20 cellular contexts compared by ENCODE assay signal in the genomic region with DNA sequence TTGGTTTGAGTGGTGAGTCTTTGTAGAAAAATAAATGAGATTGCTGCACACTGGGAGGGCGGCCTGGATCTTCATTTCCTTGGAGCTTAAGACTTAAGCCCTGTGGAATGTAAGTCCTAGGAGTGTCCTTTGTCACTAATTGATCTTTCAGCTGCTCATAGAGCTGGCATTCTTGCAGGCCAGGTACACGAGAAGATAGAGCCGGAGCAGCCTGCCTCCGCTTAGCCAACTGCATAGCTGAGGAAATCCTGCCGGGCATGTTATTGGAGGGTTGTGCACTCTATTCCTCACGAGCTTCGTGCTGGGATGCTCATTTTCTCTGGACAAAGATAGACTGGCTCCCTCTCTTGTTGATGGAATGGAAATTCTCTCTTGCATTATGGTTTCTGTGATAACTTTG.
DNase-seq lines count a peak whose midpoint lies in the region; ATAC-seq and TF ChIP-seq lines count a peak whose summit lies in the region.
"Had no signal": no experiment of that assay in that cellular context is flagged by ENCODE, and none has a peak within 500 bp of the region (broad histone marks: within the 10 kb centered on the region; RNA-seq: fewer than 3 reads in every experiment).

No MANE protein-coding gene starts in this region.

- ATAC-seq in heart left ventricle (no peak), HG02973 (IDR thresholded peaks at IDR 0.05; ENCODE audit: unreplicated experiment) (no peak), GM19324 (IDR thresholded peaks at IDR 0.05; ENCODE audit: low FRiP score, unreplicated experiment) (no peak)
- ATAC-seq: activated T-helper 17 cell treated with anti-CD3 and anti-CD28 coated beads, Interleukin-2, amount 50 U/mL, for 72 hours; stimulated activated memory B cell treated with anti-CD40 and anti-IgM and Interleukin-4, amounts not matched to agents 10 μg/mL and 1 μg/mL and 100 μg/mL, for 72 hours had no signal

- peaks cover 11% of the 10 kb centered on the region for H3K27me3 ChIP-seq in cardiac muscle cell
- peaks cover 0 to 44% (median 9%) of the 10 kb centered on the region in 9 donors for H3K27me3 ChIP-seq in heart left ventricle
- peaks cover 0 to 44% (median 2%) of the 10 kb centered on the region in 45 donors for H3K27me3 ChIP-seq in dorsolateral prefrontal cortex
- H3K27me3 ChIP-seq: right atrium auricular region had no signal

- H3K27me3 Mint-ChIP-seq in nephron (ENCODE audit: low read depth) (peaks cover 65% of the 10 kb centered on the region), glutamatergic neuron (ENCODE audit: unreplicated experiment) (peaks cover 12% of the 10 kb centered on the region)

- H3K27ac ChIP-seq in cardiac muscle cell (no peak overlapping the region), heart left ventricle (no peak overlapping the region), dorsolateral prefrontal cortex (peak overlapping the region in 43 of 59 donors; percentile 5 to 93 (median 78))
- H3K27ac ChIP-seq: C4-2B, SK-N-MC, tibial artery had no signal

- no peaks in the 10 kb centered on the region for H3K36me3 ChIP-seq in cardiac muscle cell
- H3K36me3 ChIP-seq in heart left ventricle: no peaks in the 10 kb centered on the region
- H3K36me3 ChIP-seq: right atrium auricular region, tibial artery had no signal

- H3K9me3 ChIP-seq in cardiac muscle cell (ENCODE audit: low read depth) (no peaks in the 10 kb centered on the region), heart left ventricle (no peaks in the 10 kb centered on the region)
- H3K9me3 ChIP-seq: right atrium auricular region, tibial artery had no signal

- peaks cover 42% of the 10 kb centered on the region for H3K4me1 Mint-ChIP-seq in nephron
- peaks cover 32% of the 10 kb centered on the region for H3K4me1 Mint-ChIP-seq in glutamatergic neuron (ENCODE audit: low read depth, unreplicated experiment)
- H3K4me1 Mint-ChIP-seq: activated T-helper 17 cell treated with anti-CD3 and anti-CD28 coated beads, Interleukin-2, amount 50 U/mL, for 72 hours had no signal

- H3K4me1 ChIP-seq in cardiac muscle cell (ENCODE audit: low read depth) (peaks cover 48% of the 10 kb centered on the region), heart left ventricle (peaks cover 0 to 28% (median 10%) of the 10 kb centered on the region in 12 donors)

- 33 to 48% (median 41%) methylated on average over 7 of the region's 7 CpGs for WGBS in heart left ventricle, 4 donors

- intact Hi-C loops in heart left ventricle (cut with DNase I) (loop anchor here in 9 of 10 donors (1.0 to 10.0 kb wide), 8 partner anchors 119 to 378 kb away; partner anchors contain the start of genes OVCA2 (in 3 of the 9), RTN4RL1 (in 2 of the 9) and WDR81 (in 1 of the 9)), dorsolateral prefrontal cortex (cut with DNase I) (loop anchor here in 1 of 2 donors (5.0 to 10.0 kb wide), 3 partner anchors 136 to 378 kb away; partner anchors contain the start of gene OVCA2)

- DNase-seq in cardiac muscle cell (ENCODE audit: low read depth in 1 of 2, low spot score in 1 of 2): peak; percentile 21 to 23
- DNase-seq in heart left ventricle: no peak
- DNase-seq in dorsolateral prefrontal cortex: no peak
- no peak for DNase-seq in GM10266 (ENCODE audit: extremely low spot score)
- no peak for DNase-seq in glutamatergic neuron
- DNase-seq: effector CD4-positive, alpha-beta T cell; left cardiac atrium; NCI-H2107; NCI-H774; stimulated activated CD4-positive, alpha-beta T cell treated with anti-CD3 and anti-CD28 coated beads, Interleukin-15, amount 100 ng/mL, for 24 hours; tibial artery had no signal

- no peak overlapping the region for H3K4me3 ChIP-seq in cardiac muscle cell
- H3K4me3 ChIP-seq in heart left ventricle: no peak overlapping the region
- H3K4me3 ChIP-seq in dorsolateral prefrontal cortex: no peak overlapping the region
- H3K4me3 ChIP-seq: right atrium auricular region, SK-N-MC, tibial artery had no signal

- no peak for TF ChIP-seq POLR2A in heart left ventricle (IDR thresholded peaks at IDR 0.05)

- H3K36me3 Mint-ChIP-seq in nephron (ENCODE audit: low read depth) (no peaks in the 10 kb centered on the region), glutamatergic neuron (ENCODE audit: unreplicated experiment) (no peaks in the 10 kb centered on the region)
- H3K36me3 Mint-ChIP-seq: mesothelial cell of epicardium; stimulated activated memory B cell treated with anti-CD40 and anti-IgM and Interleukin-4, amounts not matched to agents 10 μg/mL and 1 μg/mL and 100 μg/mL, for 72 hours had no signal

- H3K9me3 Mint-ChIP-seq in nephron (no peaks in the 10 kb centered on the region), glutamatergic neuron (ENCODE audit: unreplicated experiment) (peaks cover 6% of the 10 kb centered on the region)
- H3K9me3 Mint-ChIP-seq: activated T-helper 17 cell treated with anti-CD3 and anti-CD28 coated beads, Interleukin-2, amount 50 U/mL, for 72 hours; mesothelial cell of epicardium; stimulated activated memory B cell treated with anti-CD40 and anti-IgM and Interleukin-4, amounts not matched to agents 10 μg/mL and 1 μg/mL and 100 μg/mL, for 72 hours had no signal

- peak overlapping the region in 2 of 3 experiments; percentile 40 to 67 for H3K4me3 Mint-ChIP-seq in nephron
- no peak overlapping the region for H3K4me3 Mint-ChIP-seq in glutamatergic neuron (ENCODE audit: unreplicated experiment)
- H3K4me3 Mint-ChIP-seq: activated T-helper 17 cell treated with anti-CD3 and anti-CD28 coated beads, Interleukin-2, amount 50 U/mL, for 72 hours; mesothelial cell of epicardium; stimulated activated memory B cell treated with anti-CD40 and anti-IgM and Interleukin-4, amounts not matched to agents 10 μg/mL and 1 μg/mL and 100 μg/mL, for 72 hours had no signal

- H3K27ac Mint-ChIP-seq in nephron (peak overlapping the region in 2 of 3 experiments; percentile 11), glutamatergic neuron (ENCODE audit: unreplicated experiment) (no peak overlapping the region)
- H3K27ac Mint-ChIP-seq: activated T-helper 17 cell treated with anti-CD3 and anti-CD28 coated beads, Interleukin-2, amount 50 U/mL, for 72 hours; mesothelial cell of epicardium; stimulated activated memory B cell treated with anti-CD40 and anti-IgM and Interleukin-4, amounts not matched to agents 10 μg/mL and 1 μg/mL and 100 μg/mL, for 72 hours had no signal

- TF ChIP-seq CTCF in cardiac muscle cell (IDR thresholded peaks at IDR 0.05; ENCODE audit: low read depth, low read length) (no peak), heart left ventricle (IDR thresholded peaks at IDR 0.05) (peak in 1 of 12 donors; percentile 9), dorsolateral prefrontal cortex (IDR thresholded peaks at IDR 0.05 in 54 of 56, conservative IDR thresholded peaks at IDR 0.05 in 2 of 56; ENCODE audit: low read depth in 1 of 56, partially characterized antibody in 56 of 56) (no peak), nephron (IDR thresholded peaks at IDR 0.05; ENCODE audit: unreplicated experiment in 3 of 3) (peak in 1 of 3 experiments; percentile 12), GM10266 (IDR thresholded peaks at IDR 0.05; ENCODE audit: control insufficient read depth, insufficient read depth, low read depth, missing control alignments) (no peak), glutamatergic neuron (IDR thresholded peaks at IDR 0.05; ENCODE audit: partially characterized antibody, unreplicated experiment) (no peak)

Comparison
In these comparisons a context has a peak if more than half of its experiments do, and no peak if none do; other contexts are left out.
1. DNase-seq: peak in cardiac muscle cell (2 of 2); none in heart left ventricle (0 of 5), dorsolateral prefrontal cortex (0 of 10), GM10266 (single experiment) and glutamatergic neuron (single experiment).
2. H3K27ac ChIP-seq: peak in dorsolateral prefrontal cortex (43 of 59); none in cardiac muscle cell (single experiment) and heart left ventricle (0 of 12).